ENCODE assay signal across 11 cellular contexts in genomic region chr20:62236997-62237771, GRCh38. TPM values are rescaled to one million over a fixed set of nuclear protein-coding genes. Genes with fewer than 3 reads are reported as not detected.
DNase-seq lines count a peak whose midpoint lies in the region; ATAC-seq and TF ChIP-seq lines count a peak whose summit lies in the region.
"Had no signal": no experiment of that assay in that cellular context is flagged by ENCODE, and none has a peak within 500 bp of the region (broad histone marks: within the 10 kb centered on the region; RNA-seq: fewer than 3 reads in every experiment).

No MANE protein-coding gene starts in this region.

- no peaks in the 10 kb centered on the region for H3K9me2 ChIP-seq in Loucy (replicated peaks; ENCODE audit: low read depth, low read length)

- H3K4me1 ChIP-seq in Loucy (ENCODE audit: insufficient read depth, low read length, poor library complexity, severe bottlenecking) = peaks cover 36% of the 10 kb centered on the region
- H3K4me1 ChIP-seq in ectodermal cell (ENCODE audit: control insufficient read depth, insufficient read depth, low read length) = peaks cover 20% of the 10 kb centered on the region
- H3K4me1 ChIP-seq in neutrophil (ENCODE audit: control insufficient read depth in 1 of 2, insufficient read depth in 1 of 2, low read depth in 1 of 2, low read length in 1 of 2) = peaks cover 40 to 41% of the 10 kb centered on the region in 2 experiments

- H3K27me3 Mint-ChIP-seq in CD4-positive, alpha-beta T cell = peaks cover 9% of the 10 kb centered on the region
- H3K27me3 Mint-ChIP-seq: activated B cell treated with CpG ODN at 0.5 μM for 24 hours had no signal

- 79 to 80% methylated on average over 16 of the region's 16 CpGs for WGBS in ectodermal cell, 2 experiments

- H3K9me3 Mint-ChIP-seq in CD4-positive, alpha-beta T cell = no peaks in the 10 kb centered on the region
- H3K9me3 Mint-ChIP-seq: activated B cell treated with CpG ODN at 0.5 μM for 24 hours had no signal

- peaks cover 30% of the 10 kb centered on the region for H4K20me1 ChIP-seq in Loucy (ENCODE audit: insufficient read depth, low read length, poor library complexity, severe bottlenecking)

- H3K4me1 Mint-ChIP-seq in CD4-positive, alpha-beta T cell (ENCODE audit: low read depth) = peaks cover 35% of the 10 kb centered on the region

- H3K27ac ChIP-seq in CD4-positive, alpha-beta T cell (ENCODE audit: low read depth, low read length) = peak overlapping the region; percentile 32
- H3K27ac ChIP-seq in ectodermal cell (ENCODE audit: insufficient read depth, low read depth, low read length, poor library complexity, severe bottlenecking) = peak overlapping the region; percentile 76
- peak overlapping the region; percentile 99 for H3K27ac ChIP-seq in neutrophil

- H2AFZ ChIP-seq in Loucy (ENCODE audit: low read length) = no peak overlapping the region

- no peaks in the 10 kb centered on the region for H3K9me3 ChIP-seq in CD4-positive, alpha-beta T cell (ENCODE audit: control insufficient read depth, low read length)
- H3K9me3 ChIP-seq in Loucy (ENCODE audit: insufficient read depth, low read depth, low read length) (no peaks in the 10 kb centered on the region), ectodermal cell (ENCODE audit: control insufficient read depth, low read length) (no peaks in the 10 kb centered on the region), neutrophil (no peaks in the 10 kb centered on the region)
- H3K9me3 ChIP-seq: mucosa of descending colon had no signal

- peak overlapping the region; percentile 92 for H3K4me3 Mint-ChIP-seq in CD4-positive, alpha-beta T cell

- H3F3A ChIP-seq in Loucy (ENCODE audit: low read depth) = no peaks in the 10 kb centered on the region

- intact Hi-C loops in CD4-positive, alpha-beta T cell (cut with DNase I, micrococcal nuclease) = loop anchor here in 1 of 2 experiments (1.0 to 5.0 kb wide), 6 partner anchors 16 to 980 kb away; partner anchors contain the start of genes CABLES2, HRH3, LSM14B and MTG2

- no peak for ATAC-seq in CD4-positive, alpha-beta T cell (ENCODE audit: poor library complexity)
- ATAC-seq in HG03521 (IDR thresholded peaks at IDR 0.05; ENCODE audit: unreplicated experiment) = no peak

- H3K4me2 ChIP-seq in Loucy (ENCODE audit: low read depth, low read length, poor library complexity, severe bottlenecking) = peak overlapping the region; percentile 86

- POLR2A ChIA-PET in CD4-positive, alpha-beta T cell (lab: Charles Lee) = interaction anchor here (0.6 to 1.8 kb wide), 5 partner anchors 9 to 171 kb away, joined by 3 to 8 read pairs (median 4); partner anchors contain the start of genes LSM14B, MTG2, SS18L1 and TAF4

- H3K36me3 ChIP-seq in Loucy (ENCODE audit: insufficient read depth, low read length) (no peaks in the 10 kb centered on the region), ectodermal cell (ENCODE audit: control insufficient read depth, insufficient read depth, low read length) (no peaks in the 10 kb centered on the region), neutrophil (peaks cover 2% of the 10 kb centered on the region)

- H3K9ac ChIP-seq in Loucy (ENCODE audit: low read depth, low read length, poor library complexity, severe bottlenecking) = no peak overlapping the region

- CTCF ChIA-PET in CD4-positive, alpha-beta T cell (lab: Charles Lee) = interaction anchor here (1.0 kb wide), 1 partner anchor 65 kb away, joined by 3 read pairs; no protein-coding TSS in a partner anchor

- no peaks in the 10 kb centered on the region for H3K27me3 ChIP-seq in CD4-positive, alpha-beta T cell (ENCODE audit: control insufficient read depth, insufficient read depth, low read length)
- H3K27me3 ChIP-seq in Loucy (ENCODE audit: insufficient read depth, low read length, poor library complexity, severe bottlenecking) = no peaks in the 10 kb centered on the region
- no peaks in the 10 kb centered on the region for H3K27me3 ChIP-seq in ectodermal cell (ENCODE audit: control insufficient read depth, insufficient read depth, low read length, poor library complexity, severe bottlenecking)
- peaks cover 18% of the 10 kb centered on the region for H3K27me3 ChIP-seq in neutrophil

- H3K79me2 ChIP-seq in Loucy (ENCODE audit: insufficient read depth, low read length) = peaks cover 36% of the 10 kb centered on the region

- no peak for DNase-seq in CD4-positive, alpha-beta T cell
- DNase-seq in NCI-H446 treated with DMSO at 0.1 percent for 48 hours (lab: John Stamatoyannopoulos, UW) (no peak), NCI-H2227 (lab: John Stamatoyannopoulos, UW; ENCODE audit: unreplicated experiment) (no peak), NCI-H1417 (lab: John Stamatoyannopoulos, UW) (no peak)

- no peak for TF ChIP-seq CTCF in CD4-positive, alpha-beta T cell (IDR thresholded peaks at IDR 0.05)
- TF ChIP-seq CTCF in Loucy (conservative IDR thresholded peaks at IDR 0.05; ENCODE audit: low read length) (no peak), neutrophil (IDR thresholded peaks at IDR 0.05) (no peak)

- peak overlapping the region; percentile 69 for H3K4me3 ChIP-seq in Loucy (ENCODE audit: low read length, poor library complexity, severe bottlenecking)
- H3K4me3 ChIP-seq in ectodermal cell (ENCODE audit: insufficient read depth, low read depth, low read length) = peak overlapping the region; percentile 13
- peak overlapping the region; percentile 63 to 73 for H3K4me3 ChIP-seq in neutrophil (ENCODE audit: low read depth in 1 of 2, low read length in 1 of 2)

- H3K36me3 Mint-ChIP-seq in CD4-positive, alpha-beta T cell (ENCODE audit: low read depth) = peaks cover 13% of the 10 kb centered on the region

- H3K27ac Mint-ChIP-seq in CD4-positive, alpha-beta T cell = peak overlapping the region; percentile 95

RNA-seq across cellular contexts. Expression of gene OSBPL2, which starts 1.1 kb away (rescaled TPM):
- total RNA-seq in CD4-positive, alpha-beta T cell = 10 to 100 TPM; 52.8 to 54.4 TPM
- 35.5 TPM for polyA plus RNA-seq in ectodermal cell (2013, experiment 1 of 4)
- polyA plus RNA-seq in ectodermal cell (2013, experiment 2 of 4) = 35.5 TPM
- polyA plus RNA-seq in ectodermal cell (2013, experiment 3 of 4) = 24.2 TPM
- polyA plus RNA-seq in ectodermal cell (2013, experiment 4 of 4) = 26.1 TPM

RNA-seq across cellular contexts. Expression of gene HRH3, which starts 17.1 kb away (rescaled TPM):
- not detected for total RNA-seq in CD4-positive, alpha-beta T cell
- 3.1 TPM for polyA plus RNA-seq in ectodermal cell (2013, experiment 1 of 4)
- polyA plus RNA-seq in ectodermal cell (2013, experiment 2 of 4) = 3.9 TPM
- polyA plus RNA-seq in ectodermal cell (2013, experiment 3 of 4) = 2.7 TPM
- polyA plus RNA-seq in ectodermal cell (2013, experiment 4 of 4) = 2.6 TPM
- total RNA-seq: activated B cell treated with CpG ODN at 0.5 μM for 24 hours, Daoy had no signal

RNA-seq across cellular contexts. Expression of gene MTG2, which starts 54.4 kb away (rescaled TPM):
- 1 to 10 TPM; 9.5 to 9.9 TPM for total RNA-seq in CD4-positive, alpha-beta T cell
- polyA plus RNA-seq in ectodermal cell (2013, experiment 1 of 4) = 27.0 TPM
- polyA plus RNA-seq in ectodermal cell (2013, experiment 2 of 4) = 33.0 TPM
- polyA plus RNA-seq in ectodermal cell (2013, experiment 3 of 4) = 29.8 TPM
- polyA plus RNA-seq in ectodermal cell (2013, experiment 4 of 4) = 28.0 TPM

Comparison
In these comparisons a context has a peak if more than half of its experiments do, and no peak if none do; other contexts are left out.
1. H3K27ac ChIP-seq: peak in every context shown above with its lines; median percentile 99 in neutrophil; 76 in ectodermal cell; 32 in CD4-positive, alpha-beta T cell.
2. H3K4me3 ChIP-seq: peak in every context shown above with its lines; median percentile 69 in Loucy; 68 in neutrophil; 13 in ectodermal cell.